ENCODE assay signal across 2 cellular contexts in genomic region chr12:128779901-128780300, GRCh38.
TF ChIP-seq lines count a peak whose summit lies in the region.

No MANE protein-coding gene starts in this region.

TF ChIP-seq in HepG2, 621 proteins besides CTCF, POLR2A, EP300 and RAD21:
- TF ChIP-seq SMARCC2 (IDR thresholded peaks at IDR 0.05), result no peak
- no peak for TF ChIP-seq ETV6 (CRISPR knock-in tag; conservative IDR thresholded peaks at IDR 0.05)
- peak; percentile 78 for TF ChIP-seq MAFF (IDR thresholded peaks at IDR 0.05; ENCODE audit: low read depth, low read length)
- TF ChIP-seq MAFK (conservative IDR thresholded peaks at IDR 0.05 in 1 of 2, IDR thresholded peaks at IDR 0.05 in 1 of 2; ENCODE audit: low read length in 2 of 2), result peak; percentile 71 to 87
- no peak for TF ChIP-seq SP5 (CRISPR knock-in tag; IDR thresholded peaks at IDR 0.05; ENCODE audit: borderline replicate concordance, low read depth)
- no peak for TF ChIP-seq ZNF33A (CRISPR knock-in tag; IDR thresholded peaks at IDR 0.05; ENCODE audit: borderline replicate concordance)
- TF ChIP-seq ZNF780A (CRISPR knock-in tag; IDR thresholded peaks at IDR 0.05), result no peak
- TF ChIP-seq SP4 (CRISPR knock-in tag; IDR thresholded peaks at IDR 0.05), result no peak
- no peak for TF ChIP-seq ZSCAN22 (CRISPR knock-in tag; IDR thresholded peaks at IDR 0.05)

TF ChIP-seq in K562, 482 proteins besides CTCF, POLR2A, EP300 and RAD21:
- peak; percentile 54 for TF ChIP-seq MAFG (tag; conservative IDR thresholded peaks at IDR 0.05)
- TF ChIP-seq MCM3 (IDR thresholded peaks at IDR 0.05), result no peak
- TF ChIP-seq ZNF316 (IDR thresholded peaks at IDR 0.05), result peak; percentile 64
- TF ChIP-seq C11orf30 (IDR thresholded peaks at IDR 0.05; ENCODE audit: low read depth), result peak; percentile 33; the same call in 1 of the 2 replicates
- TF ChIP-seq YBX1 (IDR thresholded peaks at IDR 0.05), result no peak
- peak; percentile 10; the same call in 1 of the 2 replicates for TF ChIP-seq MAFF (IDR thresholded peaks at IDR 0.05; ENCODE audit: low read length)
